ENCODE assay signal across 6 cellular contexts in genomic region chr9:137606005-137606601, GRCh38.
DNase-seq lines count a peak whose midpoint lies in the region; ATAC-seq and TF ChIP-seq lines count a peak whose summit lies in the region.

No MANE protein-coding gene starts in this region.

- H3K27me3 ChIP-seq in adipocyte (replicated peaks; ENCODE audit: control insufficient read depth, insufficient read depth, low read length) (no peaks in the 10 kb centered on the region), muscle layer of colon (ENCODE audit: control insufficient read depth in 1 of 2, insufficient read depth in 2 of 2, low read length in 2 of 2) (no peaks in the 10 kb centered on the region)

- peak; percentile 1 for TF ChIP-seq CTCF in GM10248 (IDR thresholded peaks at IDR 0.05; ENCODE audit: control extremely low read depth, extremely low read depth, low read depth, missing control alignments)

- peak overlapping the region; percentile 58 for H3K27ac ChIP-seq in muscle layer of colon (ENCODE audit: low read depth, low read length)

- CTCF ChIA-PET in GM10248 (lab: Yijun Ruan, JAX), result no interaction called here

- H3K9ac ChIP-seq in adipocyte (ENCODE audit: low read length), result peak overlapping the region; percentile 83
- no peak overlapping the region for H3K9ac ChIP-seq in muscle layer of colon (ENCODE audit: low read length)

- no peak for DNase-seq in GM10248 (ENCODE audit: extremely low spot score)
- DNase-seq in adipocyte (ENCODE audit: low read depth), result peak; percentile 37
- DNase-seq in NCI-H524 treated with DMSO at 0.1 percent for 48 hours (lab: John Stamatoyannopoulos, UW), result no peak

- ATAC-seq in HG03025 (IDR thresholded peaks at IDR 0.05; ENCODE audit: low FRiP score, unreplicated experiment), result peak; percentile 24
- ATAC-seq in HG02623 (IDR thresholded peaks at IDR 0.05; ENCODE audit: unreplicated experiment), result no peak

- POLR2A ChIA-PET in GM10248 (lab: Yijun Ruan, JAX), result no interaction called here

- H3K4me3 ChIP-seq in adipocyte (ENCODE audit: low read length) (peak overlapping the region; percentile 83), muscle layer of colon (ENCODE audit: low read depth in 1 of 2, low read length in 2 of 2) (peak overlapping the region; percentile 52 to 77)

- no peaks in the 10 kb centered on the region for H3K36me3 ChIP-seq in adipocyte (ENCODE audit: control insufficient read depth, insufficient read depth, low read length, severe bottlenecking)
- H3K36me3 ChIP-seq in muscle layer of colon (ENCODE audit: insufficient read depth, low read length), result no peaks in the 10 kb centered on the region

- H3K9me3 ChIP-seq in adipocyte (ENCODE audit: control insufficient read depth, low read length) (no peaks in the 10 kb centered on the region), muscle layer of colon (ENCODE audit: low read length) (no peaks in the 10 kb centered on the region)

- H3K4me1 ChIP-seq in adipocyte (ENCODE audit: control insufficient read depth, insufficient read depth, low read length) (peaks cover 14% of the 10 kb centered on the region), muscle layer of colon (ENCODE audit: insufficient read depth, low read length) (peaks cover 10% of the 10 kb centered on the region)
